ENCODE assay signal across 1 cellular context in genomic region chr2:164840458-164840929, GRCh38.
TF ChIP-seq lines count a peak whose summit lies in the region.

No MANE protein-coding gene starts in this region.

TF ChIP-seq in HepG2, 621 proteins besides CTCF, POLR2A, EP300 and RAD21 (continued from another document and continues in another):
- TF ChIP-seq, protein P1, sequence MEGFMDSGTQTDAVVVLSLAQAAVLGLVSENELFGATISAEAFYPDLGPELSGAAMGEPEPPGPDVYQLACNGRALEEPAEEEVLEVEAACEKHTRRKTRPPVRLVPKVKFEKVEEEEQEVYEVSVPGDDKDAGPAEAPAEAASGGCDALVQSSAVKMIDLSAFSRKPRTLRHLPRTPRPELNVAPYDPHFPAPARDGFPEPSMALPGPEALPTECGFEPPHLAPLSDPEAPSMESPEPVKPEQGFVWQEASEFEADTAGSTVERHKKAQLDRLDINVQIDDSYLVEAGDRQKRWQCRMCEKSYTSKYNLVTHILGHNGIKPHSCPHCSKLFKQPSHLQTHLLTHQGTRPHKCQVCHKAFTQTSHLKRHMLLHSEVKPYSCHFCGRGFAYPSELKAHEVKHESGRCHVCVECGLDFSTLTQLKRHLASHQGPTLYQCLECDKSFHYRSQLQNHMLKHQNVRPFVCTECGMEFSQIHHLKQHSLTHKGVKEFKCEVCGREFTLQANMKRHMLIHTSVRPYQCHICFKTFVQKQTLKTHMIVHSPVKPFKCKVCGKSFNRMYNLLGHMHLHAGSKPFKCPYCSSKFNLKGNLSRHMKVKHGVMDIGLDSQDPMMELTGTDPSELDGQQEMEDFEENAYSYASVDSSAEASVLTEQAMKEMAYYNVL (CRISPR knock-in tag; IDR thresholded peaks at IDR 0.05; ENCODE audit: borderline replicate concordance) = peak; percentile 94
- TF ChIP-seq ZNF766 (CRISPR knock-in tag; IDR thresholded peaks at IDR 0.05; ENCODE audit: borderline replicate concordance) (no peak), ZNF543 (CRISPR knock-in tag; IDR thresholded peaks at IDR 0.05) (peak; percentile 85), HNRNPLL (IDR thresholded peaks at IDR 0.05; ENCODE audit: low read depth, low read length, poor library complexity, severe bottlenecking) (no peak), SP5 (CRISPR knock-in tag; IDR thresholded peaks at IDR 0.05; ENCODE audit: borderline replicate concordance, low read depth) (0 out of 2 replicates have a peak, but pooled peaks have one; percentile 11), GATA4 (IDR thresholded peaks at IDR 0.05; ENCODE audit: borderline replicate concordance, low read depth) (no peak; the same call in 1 of the 2 replicates), ZFP36L2 (CRISPR knock-in tag; IDR thresholded peaks at IDR 0.05) (no peak), HBP1 (CRISPR knock-in tag; IDR thresholded peaks at IDR 0.05; ENCODE audit: low read depth) (peak; percentile 69; the same call in 1 of the 2 replicates), ZNF598 (CRISPR knock-in tag; IDR thresholded peaks at IDR 0.05; ENCODE audit: borderline replicate concordance) (no peak), SRY (CRISPR knock-in tag; IDR thresholded peaks at IDR 0.05) (no peak), THAP11 (CRISPR knock-in tag; IDR thresholded peaks at IDR 0.05) (peak; percentile 25; the same call in 1 of the 2 replicates), STAG1 (CRISPR knock-in tag; IDR thresholded peaks at IDR 0.05) (peak; percentile 13), ZBTB38 (CRISPR knock-in tag; IDR thresholded peaks at IDR 0.05) (0 out of 2 replicates have a peak, but pooled peaks have one; percentile 41), SP140L (CRISPR knock-in tag; IDR thresholded peaks at IDR 0.05; ENCODE audit: borderline replicate concordance) (no peak; the same call in 1 of the 2 replicates), KLF16 (CRISPR knock-in tag; IDR thresholded peaks at IDR 0.05) (peak in 1 of 2 experiments; percentile 73; a peak in 1 of 4 replicates), ZNF34 (CRISPR knock-in tag; IDR thresholded peaks at IDR 0.05; ENCODE audit: borderline replicate concordance) (no peak; the same call in 1 of the 2 replicates), ZNF354B (CRISPR knock-in tag; IDR thresholded peaks at IDR 0.05) (no peak), HNF1B (CRISPR knock-in tag; IDR thresholded peaks at IDR 0.05) (peak; percentile 86; the same call in 1 of the 2 replicates), TAF1 (CRISPR knock-in tag; IDR thresholded peaks at IDR 0.05) (peak; percentile 71; the same call in 1 of the 2 replicates), U2AF1 (optimal IDR thresholded peaks at IDR 0.05; ENCODE audit: low read depth, low read length) (peak; percentile 75), SATB2 (CRISPR knock-in tag; IDR thresholded peaks at IDR 0.05) (peak; percentile 31; the same call in 1 of the 2 replicates), ZNF614 (CRISPR knock-in tag; IDR thresholded peaks at IDR 0.05; ENCODE audit: borderline replicate concordance) (peak; percentile 81), PBX3 (CRISPR knock-in tag; IDR thresholded peaks at IDR 0.05; ENCODE audit: borderline replicate concordance) (no peak), NAIF1 (CRISPR knock-in tag; IDR thresholded peaks at IDR 0.05; ENCODE audit: borderline replicate concordance) (0 out of 2 replicates have a peak, but pooled peaks have one; percentile 46), ARNTL (CRISPR knock-in tag; IDR thresholded peaks at IDR 0.05) (peak; percentile 86), BCL6 (CRISPR knock-in tag; IDR thresholded peaks at IDR 0.05) (no peak; the same call in none of the 2 replicates), ZNF296 (CRISPR knock-in tag; conservative IDR thresholded peaks at IDR 0.05) (no peak), MXD1 (CRISPR knock-in tag; IDR thresholded peaks at IDR 0.05) (peak; percentile 43; the same call in 1 of the 2 replicates), ZNF883 (CRISPR knock-in tag; IDR thresholded peaks at IDR 0.05; ENCODE audit: not compliant biosample characterization) (no peak), ESRRA (CRISPR knock-in tag; IDR thresholded peaks at IDR 0.05; ENCODE audit: low read depth) (peak; percentile 74), HOXA3 (CRISPR knock-in tag; IDR thresholded peaks at IDR 0.05) (peak; percentile 64; the same call in 1 of the 2 replicates), ARID3A (IDR thresholded peaks at IDR 0.05; ENCODE audit: low read depth, low read length) (peak; percentile 80), TEAD3 (CRISPR knock-in tag; optimal IDR thresholded peaks at IDR 0.05; ENCODE audit: borderline replicate concordance) (peak; percentile 66), LCORL (IDR thresholded peaks at IDR 0.05) (no peak), LCORL (CRISPR knock-in tag; IDR thresholded peaks at IDR 0.05) (peak; percentile 77), ZNF232 (CRISPR knock-in tag; IDR thresholded peaks at IDR 0.05; ENCODE audit: borderline replicate concordance) (0 out of 2 replicates have a peak, but pooled peaks have one; percentile 30), SALL1 (CRISPR knock-in tag; IDR thresholded peaks at IDR 0.05) (peak; percentile 92), KLF12 (CRISPR knock-in tag; IDR thresholded peaks at IDR 0.05; ENCODE audit: borderline replicate concordance) (no peak), SIX4 (CRISPR knock-in tag; IDR thresholded peaks at IDR 0.05) (peak; percentile 75), IRF2 (CRISPR knock-in tag; IDR thresholded peaks at IDR 0.05) (peak; percentile 87), SP4 (CRISPR knock-in tag; IDR thresholded peaks at IDR 0.05) (peak; percentile 5; the same call in 1 of the 2 replicates), NONO (IDR thresholded peaks at IDR 0.05) (no peak), NONO (CRISPR knock-in tag; conservative IDR thresholded peaks at IDR 0.05) (peak; percentile 57; the same call in 1 of the 2 replicates), HMG20B (CRISPR knock-in tag; conservative IDR thresholded peaks at IDR 0.05) (0 out of 2 replicates have a peak, but pooled peaks have one; percentile 12), FOXA1 (IDR thresholded peaks at IDR 0.05) (no peak), FOXA1 (CRISPR knock-in tag; IDR thresholded peaks at IDR 0.05) (peak; percentile 43; the same call in 1 of the 2 replicates), DR1 (CRISPR knock-in tag; IDR thresholded peaks at IDR 0.05) (0 out of 2 replicates have a peak, but pooled peaks have one; percentile 39), ZBTB26 (CRISPR knock-in tag; IDR thresholded peaks at IDR 0.05; ENCODE audit: borderline replicate concordance) (no peak)
- TF ChIP-seq, protein P2, sequence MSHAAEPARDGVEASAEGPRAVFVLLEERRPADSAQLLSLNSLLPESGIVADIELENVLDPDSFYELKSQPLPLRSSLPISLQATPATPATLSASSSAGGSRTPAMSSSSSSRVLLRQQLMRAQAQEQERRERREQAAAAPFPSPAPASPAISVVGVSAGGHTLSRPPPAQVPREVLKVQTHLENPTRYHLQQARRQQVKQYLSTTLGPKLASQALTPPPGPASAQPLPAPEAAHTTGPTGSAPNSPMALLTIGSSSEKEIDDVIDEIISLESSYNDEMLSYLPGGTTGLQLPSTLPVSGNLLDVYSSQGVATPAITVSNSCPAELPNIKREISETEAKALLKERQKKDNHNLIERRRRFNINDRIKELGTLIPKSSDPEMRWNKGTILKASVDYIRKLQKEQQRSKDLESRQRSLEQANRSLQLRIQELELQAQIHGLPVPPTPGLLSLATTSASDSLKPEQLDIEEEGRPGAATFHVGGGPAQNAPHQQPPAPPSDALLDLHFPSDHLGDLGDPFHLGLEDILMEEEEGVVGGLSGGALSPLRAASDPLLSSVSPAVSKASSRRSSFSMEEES (CRISPR knock-in tag; IDR thresholded peaks at IDR 0.05) = peak; percentile 92
- TF ChIP-seq, protein P3, sequence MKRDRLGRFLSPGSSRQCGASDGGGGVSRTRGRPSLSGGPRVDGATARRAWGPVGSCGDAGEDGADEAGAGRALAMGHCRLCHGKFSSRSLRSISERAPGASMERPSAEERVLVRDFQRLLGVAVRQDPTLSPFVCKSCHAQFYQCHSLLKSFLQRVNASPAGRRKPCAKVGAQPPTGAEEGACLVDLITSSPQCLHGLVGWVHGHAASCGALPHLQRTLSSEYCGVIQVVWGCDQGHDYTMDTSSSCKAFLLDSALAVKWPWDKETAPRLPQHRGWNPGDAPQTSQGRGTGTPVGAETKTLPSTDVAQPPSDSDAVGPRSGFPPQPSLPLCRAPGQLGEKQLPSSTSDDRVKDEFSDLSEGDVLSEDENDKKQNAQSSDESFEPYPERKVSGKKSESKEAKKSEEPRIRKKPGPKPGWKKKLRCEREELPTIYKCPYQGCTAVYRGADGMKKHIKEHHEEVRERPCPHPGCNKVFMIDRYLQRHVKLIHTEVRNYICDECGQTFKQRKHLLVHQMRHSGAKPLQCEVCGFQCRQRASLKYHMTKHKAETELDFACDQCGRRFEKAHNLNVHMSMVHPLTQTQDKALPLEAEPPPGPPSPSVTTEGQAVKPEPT (CRISPR knock-in tag; IDR thresholded peaks at IDR 0.05; ENCODE audit: low read depth) = no peak
- TF ChIP-seq, protein P4, sequence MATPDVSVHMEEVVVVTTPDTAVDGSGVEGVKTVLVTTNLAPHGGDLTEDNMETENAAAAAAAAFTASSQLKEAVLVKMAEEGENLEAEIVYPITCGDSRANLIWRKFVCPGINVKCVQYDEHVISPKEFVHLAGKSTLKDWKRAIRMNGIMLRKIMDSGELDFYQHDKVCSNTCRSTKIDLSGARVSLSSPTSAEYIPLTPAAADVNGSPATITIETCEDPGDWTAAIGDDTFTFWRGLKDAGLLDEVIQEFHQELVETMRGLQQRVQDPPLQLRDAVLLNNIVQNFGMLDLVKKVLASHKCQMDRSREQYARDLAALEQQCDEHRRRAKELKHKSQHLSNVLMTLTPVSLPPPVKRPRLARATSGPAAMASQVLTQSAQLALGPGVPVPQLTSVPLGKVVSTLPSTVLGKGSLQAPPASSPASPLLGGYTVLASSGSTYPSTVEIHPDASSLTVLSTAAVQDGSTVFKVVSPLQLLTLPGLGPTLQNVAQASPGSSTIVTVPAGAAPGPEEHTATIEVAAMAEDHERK (CRISPR knock-in tag; IDR thresholded peaks at IDR 0.05; ENCODE audit: low read depth) = peak; percentile 36; the same call in 1 of the 2 replicates
- TF ChIP-seq, protein P5, sequence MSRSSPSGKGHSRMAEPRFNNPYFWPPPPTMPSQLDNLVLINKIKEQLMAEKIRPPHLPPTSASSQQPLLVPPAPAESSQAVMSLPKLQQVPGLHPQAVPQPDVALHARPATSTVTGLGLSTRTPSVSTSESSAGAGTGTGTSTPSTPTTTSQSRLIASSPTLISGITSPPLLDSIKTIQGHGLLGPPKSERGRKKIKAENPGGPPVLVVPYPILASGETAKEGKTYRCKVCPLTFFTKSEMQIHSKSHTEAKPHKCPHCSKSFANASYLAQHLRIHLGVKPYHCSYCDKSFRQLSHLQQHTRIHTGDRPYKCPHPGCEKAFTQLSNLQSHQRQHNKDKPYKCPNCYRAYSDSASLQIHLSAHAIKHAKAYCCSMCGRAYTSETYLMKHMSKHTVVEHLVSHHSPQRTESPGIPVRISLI (CRISPR knock-in tag; IDR thresholded peaks at IDR 0.05; ENCODE audit: borderline replicate concordance) = peak; percentile 48; the same call in 1 of the 2 replicates
